In genomic region chrX:51614353-51614752, GRCh38 we compare ENCODE assay signal across 9 cellular contexts. TPM values are rescaled to one million over a fixed set of nuclear protein-coding genes. Genes with fewer than 3 reads are reported as not detected.
DNase-seq lines count a peak whose midpoint lies in the region; ATAC-seq and TF ChIP-seq lines count a peak whose summit lies in the region.
"Had no signal": no experiment of that assay in that cellular context is flagged by ENCODE, and none has a peak within 500 bp of the region (broad histone marks: within the 10 kb centered on the region; RNA-seq: fewer than 3 reads in every experiment).

No MANE protein-coding gene starts in this region.

- H3K4me1 ChIP-seq in hepatocyte (ENCODE audit: insufficient read depth), result no peaks in the 10 kb centered on the region

- ATAC-seq in HG03460 (IDR thresholded peaks at IDR 0.05; ENCODE audit: unreplicated experiment), result no peak

- no peak overlapping the region for H3K4me3 ChIP-seq in hepatocyte

- H3K36me3 ChIP-seq in hepatocyte (replicated peaks; ENCODE audit: insufficient read depth, low read depth), result no peaks in the 10 kb centered on the region

- H3K27ac ChIP-seq in hepatocyte, result no peak overlapping the region

- DNase-seq in SIG-M5 treated with dmso at 0.1 percent for 504 hours (lab: John Stamatoyannopoulos, UW; ENCODE audit: unreplicated experiment), result peak; percentile 19
- no peak for DNase-seq in SIG-M5 (lab: John Stamatoyannopoulos, UW)
- DNase-seq in HuH-7 (ENCODE audit: low spot score), result peak; percentile 30
- peak; percentile 49 for DNase-seq in SW480 (ENCODE audit: low spot score)
- DNase-seq in hepatocyte (ENCODE audit: low spot score), result peak; percentile 46
- no peak for DNase-seq in GF-D8 (lab: John Stamatoyannopoulos, UW)
- DNase-seq in NK-92 treated with Interleukin-12 subunit alpha and Interleukin-12 subunit beta, amount 100 ng/mL, for 24 hours (lab: John Stamatoyannopoulos, UW), result no peak

- no peaks in the 10 kb centered on the region for H3K79me2 ChIP-seq in hepatocyte

- no peaks in the 10 kb centered on the region for H3K9me2 ChIP-seq in hepatocyte (replicated peaks; ENCODE audit: insufficient read depth)

- no peaks in the 10 kb centered on the region for H3K9me3 ChIP-seq in hepatocyte (ENCODE audit: low read depth)

- H2AFZ ChIP-seq in hepatocyte, result no peak overlapping the region

- no peaks in the 10 kb centered on the region for H4K20me1 ChIP-seq in hepatocyte (ENCODE audit: insufficient read depth, poor library complexity, severe bottlenecking)

- TF ChIP-seq CTCF in hepatocyte (IDR thresholded peaks at IDR 0.05; ENCODE audit: poor library complexity), result peak; percentile 56

- WGBS in hepatocyte (ENCODE audit: low lambda C conversion rate, missing lambda C conversion rate), result 25% methylated on average over 6 of the region's 6 CpGs

- H3K27me3 ChIP-seq in hepatocyte, result no peaks in the 10 kb centered on the region

- H3K4me2 ChIP-seq in hepatocyte, result no peak overlapping the region

RNA-seq across cellular contexts. Expression of gene CENPVL3, which starts 4.4 kb away (rescaled TPM):
- total RNA-seq in hepatocyte, result 0.28 and 0.83 TPM in 2 replicates
- 0.67 and 2.2 TPM in 2 replicates for polyA plus RNA-seq in hepatocyte
- polyA plus RNA-seq: adipose tissue had no signal

Comparison
In these comparisons a context has a peak if more than half of its experiments do, and no peak if none do; other contexts are left out.
1. DNase-seq: peak in SIG-M5 treated with dmso at 0.1 percent for 504 hours (single experiment), HuH-7 (single experiment), SW480 (single experiment) and hepatocyte (single experiment); none in SIG-M5 (single experiment), GF-D8 (single experiment) and NK-92 treated with Interleukin-12 subunit alpha and Interleukin-12 subunit beta, amount 100 ng/mL, for 24 hours (single experiment).